5 cellular contexts compared by ENCODE assay signal in genomic region chr22:49180683-49181024, GRCh38.
"Had no signal": no experiment of that assay in that cellular context is flagged by ENCODE, and none has a peak within 500 bp of the region (broad histone marks: within the 10 kb centered on the region; RNA-seq: fewer than 3 reads in every experiment).

No MANE protein-coding gene starts in this region.

- H3K9me3 Mint-ChIP-seq: GM23338 had no signal

- DNase-seq: H9, HCEC 1CT, KBM-7 had no signal

- H3K27me3 Mint-ChIP-seq: IgD-negative memory B cell had no signal

- H3K4me3 ChIP-seq: GM23338 had no signal

- ATAC-seq: GM23338 had no signal

- H3K27ac Mint-ChIP-seq: GM23338, IgD-negative memory B cell had no signal

- H3K4me3 Mint-ChIP-seq: GM23338, H9, IgD-negative memory B cell had no signal
